ENCODE assay signal across 9 cellular contexts in the genomic region with DNA sequence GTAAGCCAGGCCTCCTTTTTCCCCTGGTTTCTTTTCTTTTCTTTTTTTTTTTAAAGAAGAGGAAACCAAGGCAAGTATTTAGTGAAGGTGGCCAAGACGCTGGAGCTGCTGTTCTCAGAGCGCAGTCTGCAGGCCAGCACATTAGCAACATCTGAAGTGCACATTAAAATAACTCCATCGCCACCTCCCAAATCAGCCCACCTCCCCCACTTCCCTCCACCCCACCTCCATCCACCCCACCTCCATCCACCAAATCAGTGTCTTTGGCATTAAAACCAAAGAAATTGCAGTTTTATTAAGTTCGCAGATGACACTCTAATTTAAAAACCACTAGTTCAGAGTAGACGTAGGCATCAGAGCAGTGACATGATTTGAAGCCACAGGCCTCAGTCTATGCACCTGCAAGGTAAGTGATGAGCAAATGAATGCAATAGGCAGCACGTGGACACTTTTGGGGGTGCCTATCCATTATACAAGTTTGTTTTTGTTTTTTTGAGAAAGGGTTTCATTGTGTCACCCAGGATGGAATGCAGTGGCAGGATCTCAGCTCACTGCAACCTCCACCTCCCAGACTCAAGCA.
A peak's percentile ranks its signal among the peaks of the same experiment; 100 is the strongest.
DNase-seq lines count a peak whose midpoint lies in the region; ATAC-seq and TF ChIP-seq lines count a peak whose summit lies in the region.
"Had no signal": no experiment of that assay in that cellular context is flagged by ENCODE, and none has a peak within 500 bp of the region (broad histone marks: within the 10 kb centered on the region; RNA-seq: fewer than 3 reads in every experiment).

No MANE protein-coding gene starts in this region.

- H4K20me1 ChIP-seq in KMS-11 (ENCODE audit: insufficient read depth) (no peaks in the 10 kb centered on the region), H9 (ENCODE audit: control insufficient read depth, insufficient read depth, insufficient read length) (no peaks in the 10 kb centered on the region)

- H3K27ac ChIP-seq in CD8-positive, alpha-beta memory T cell (ENCODE audit: low read depth, low read length): no peak overlapping the region
- peak overlapping the region; percentile 64 for H3K27ac ChIP-seq in KMS-11
- H3K27ac ChIP-seq in psoas muscle: no peak overlapping the region
- H3K27ac ChIP-seq in H9 (ENCODE audit: insufficient read length, low read depth, low read length): no peak overlapping the region

- no peak overlapping the region for H4K5ac ChIP-seq in H9 (ENCODE audit: insufficient read length, low read depth, low read length)

- POLR2A ChIA-PET in CD8-positive, alpha-beta memory T cell (lab: Charles Lee): interaction anchor here (0.6 to 1.0 kb wide), 4 partner anchors 10 to 353 kb away, joined by 3 to 5 read pairs (median 4); no protein-coding TSS in a partner anchor

- no peaks in the 10 kb centered on the region for H3K36me3 Mint-ChIP-seq in CD8-positive, alpha-beta memory T cell
- H3K36me3 Mint-ChIP-seq in H9 (ENCODE audit: insufficient read depth in 1 of 3, low read depth in 3 of 3): no peaks in the 10 kb centered on the region
- peaks cover 6% of the 10 kb centered on the region for H3K36me3 Mint-ChIP-seq in stimulated activated effector memory CD8-positive, alpha-beta T cell treated with anti-CD3 and anti-CD28 coated beads, Interleukin-12 subunit alpha, Interleukin-12 subunit beta, amount 100 ng/mL, for 72 hours
- H3K36me3 Mint-ChIP-seq: brain had no signal

- TF ChIP-seq CTCF in KMS-11 (conservative IDR thresholded peaks at IDR 0.05; ENCODE audit: low read depth, low read length) (no peak), psoas muscle (IDR thresholded peaks at IDR 0.05) (no peak), H9 (conservative IDR thresholded peaks at IDR 0.05) (no peak)

- H3K4me3 ChIP-seq in CD8-positive, alpha-beta memory T cell (ENCODE audit: low read length): no peak overlapping the region
- H3K4me3 ChIP-seq in KMS-11 (IDR thresholded peaks at IDR 0.05; ENCODE audit: insufficient read depth, low read depth, low read length) (no peak overlapping the region), psoas muscle (peak overlapping the region; percentile 50)

- no peaks in the 10 kb centered on the region for H3K79me2 ChIP-seq in KMS-11 (ENCODE audit: insufficient read depth, low read depth)
- H3K79me2 ChIP-seq in H9 (ENCODE audit: insufficient read depth, low read length): no peaks in the 10 kb centered on the region

- intact Hi-C loops in psoas muscle (cut with DNase I): no loop called here

- H3K79me1 ChIP-seq in H9 (ENCODE audit: insufficient read depth, low read depth, low read length, poor library complexity, severe bottlenecking): no peaks in the 10 kb centered on the region

- peak overlapping the region; percentile 82 for H3K4me2 ChIP-seq in KMS-11
- H3K4me2 ChIP-seq in H9 (ENCODE audit: insufficient read depth, insufficient read length, low read length): no peak overlapping the region

- peak in 1 of 4 donors; percentile 43 for ATAC-seq in psoas muscle
- no peak for ATAC-seq in stimulated activated effector memory CD8-positive, alpha-beta T cell treated with anti-CD3 and anti-CD28 coated beads, Interleukin-12 subunit alpha, Interleukin-12 subunit beta, amount 100 ng/mL, for 72 hours
- no peak for ATAC-seq in GM18511 (IDR thresholded peaks at IDR 0.05; ENCODE audit: unreplicated experiment)

- H4K8ac ChIP-seq in H9 (replicated peaks; ENCODE audit: insufficient read length, low read depth, low read length): no peak overlapping the region

- H2AK5ac ChIP-seq in H9 (ENCODE audit: insufficient read length, low read length): no peak overlapping the region

- H2BK5ac ChIP-seq in H9 (ENCODE audit: insufficient read length, low read length): no peak overlapping the region

- H3K56ac ChIP-seq in H9 (ENCODE audit: insufficient read length, low read depth, low read length): no peak overlapping the region

- no peak overlapping the region for H4K91ac ChIP-seq in H9 (ENCODE audit: insufficient read length, low read depth, low read length)

- CTCF ChIA-PET in CD8-positive, alpha-beta memory T cell (lab: Charles Lee): interaction anchor here (1.8 to 9.9 kb wide), 3 partner anchors 11 to 337 kb away, joined by 6 to 89 read pairs (median 76); a partner anchor contains a TSS

- H3K18ac ChIP-seq in H9 (ENCODE audit: insufficient read length, low read depth, low read length): no peak overlapping the region

- no peaks in the 10 kb centered on the region for H3K9me3 Mint-ChIP-seq in CD8-positive, alpha-beta memory T cell
- H3K9me3 Mint-ChIP-seq in H9: no peaks in the 10 kb centered on the region
- H3K9me3 Mint-ChIP-seq in stimulated activated effector memory CD8-positive, alpha-beta T cell treated with anti-CD3 and anti-CD28 coated beads, Interleukin-12 subunit alpha, Interleukin-12 subunit beta, amount 100 ng/mL, for 72 hours: no peaks in the 10 kb centered on the region
- H3K9me3 Mint-ChIP-seq: brain had no signal

- 54 to 82% (median 62%) methylated on average over 6 of the region's 6 CpGs for WGBS in psoas muscle, 3 donors
- no CpG with 5 or more reads among the region's 6 CpGs for WGBS in H9 (ENCODE audit: extremely low coverage, insufficient read length, low lambda C conversion rate)

- no peaks in the 10 kb centered on the region for H3K27me3 Mint-ChIP-seq in CD8-positive, alpha-beta memory T cell
- H3K27me3 Mint-ChIP-seq in H9 (ENCODE audit: low read depth): no peaks in the 10 kb centered on the region; the same call in 1 of the 2 replicates

- no peak overlapping the region for H3K14ac ChIP-seq in H9 (ENCODE audit: insufficient read depth, low read length)

- H2BK20ac ChIP-seq in H9 (ENCODE audit: low read depth, low read length, poor library complexity, severe bottlenecking): no peak overlapping the region

- DNase-seq in CD8-positive, alpha-beta memory T cell: peak in 2 of 5 donors; percentile 58 to 78
- DNase-seq in ecto neural progenitor cell (ENCODE audit: low spot score): peak; percentile 4
- DNase-seq in psoas muscle: no peak
- DNase-seq in H9: no peak
- no peak for DNase-seq in stimulated activated effector memory CD8-positive, alpha-beta T cell treated with anti-CD3 and anti-CD28 coated beads, Interleukin-12 subunit alpha, Interleukin-12 subunit beta, amount 100 ng/mL, for 72 hours (ENCODE audit: low spot score in 2 of 2)
- no peak for DNase-seq in T-helper 9 cell

- no peaks in the 10 kb centered on the region for H3K9me3 ChIP-seq in CD8-positive, alpha-beta memory T cell (ENCODE audit: low read length)
- H3K9me3 ChIP-seq in psoas muscle: no peaks in the 10 kb centered on the region
- H3K9me3 ChIP-seq in H9 (ENCODE audit: control insufficient read depth, low read depth, low read length): no peaks in the 10 kb centered on the region

- no peak overlapping the region for H2BK12ac ChIP-seq in H9 (ENCODE audit: insufficient read length, low read depth, low read length)

- H3K9ac ChIP-seq in KMS-11: 0 out of 2 replicates have a peak overlapping the region, but pooled peaks have one; percentile 19
- no peak overlapping the region for H3K9ac ChIP-seq in H9 (ENCODE audit: extremely low read depth, insufficient read length, low read length)

- H3K4me1 Mint-ChIP-seq in CD8-positive, alpha-beta memory T cell: peaks cover 0 to 4% (median 1%) of the 10 kb centered on the region in 3 donors
- peaks cover 0 to 5% of the 10 kb centered on the region in 2 experiments; a peak in 1 of 4 replicates for H3K4me1 Mint-ChIP-seq in H9
- H3K4me1 Mint-ChIP-seq in stimulated activated effector memory CD8-positive, alpha-beta T cell treated with anti-CD3 and anti-CD28 coated beads, Interleukin-12 subunit alpha, Interleukin-12 subunit beta, amount 100 ng/mL, for 72 hours: no peaks in the 10 kb centered on the region
- H3K4me1 Mint-ChIP-seq: brain had no signal

- no peaks in the 10 kb centered on the region for H3K23me2 ChIP-seq in H9 (ENCODE audit: insufficient read length, low read depth, low read length, poor library complexity, severe bottlenecking)

- no peaks in the 10 kb centered on the region for H3K36me3 ChIP-seq in CD8-positive, alpha-beta memory T cell (ENCODE audit: insufficient read depth, low read length)
- no peaks in the 10 kb centered on the region for H3K36me3 ChIP-seq in KMS-11 (ENCODE audit: insufficient read depth)
- H3K36me3 ChIP-seq in psoas muscle (ENCODE audit: insufficient read depth in 1 of 2, low read depth in 1 of 2): no peaks in the 10 kb centered on the region

- H3K4ac ChIP-seq in H9 (ENCODE audit: low read depth, low read length): no peak overlapping the region

- H3K23ac ChIP-seq in H9 (ENCODE audit: insufficient read length, low read depth, low read length): no peak overlapping the region

- H2AFZ ChIP-seq in KMS-11 (ENCODE audit: low read depth) (peak overlapping the region; percentile 9; the same call in 1 of the 2 replicates), H9 (ENCODE audit: low read length) (no peak overlapping the region)

- peaks cover 61% of the 10 kb centered on the region for H3K4me1 ChIP-seq in CD8-positive, alpha-beta memory T cell (ENCODE audit: insufficient read depth, low read length)
- H3K4me1 ChIP-seq in KMS-11 (ENCODE audit: low read depth, poor library complexity, severe bottlenecking) (peaks cover 64% of the 10 kb centered on the region), psoas muscle (peaks cover 3% of the 10 kb centered on the region), H9 (ENCODE audit: insufficient read depth, low read length) (no peaks in the 10 kb centered on the region)

- no peak overlapping the region for H2BK120ac ChIP-seq in H9 (ENCODE audit: low read depth, low read length, poor library complexity, severe bottlenecking)

- no peak overlapping the region for H3T11ph ChIP-seq in H9 (ENCODE audit: low read length)

- no peak overlapping the region for H2BK15ac ChIP-seq in H9 (ENCODE audit: low read depth, low read length)

- H3K4me3 Mint-ChIP-seq in CD8-positive, alpha-beta memory T cell: peak overlapping the region in 4 of 7 donors; percentile 24 to 89 (median 58)
- H3K4me3 Mint-ChIP-seq in H9: no peak overlapping the region
- H3K4me3 Mint-ChIP-seq in stimulated activated effector memory CD8-positive, alpha-beta T cell treated with anti-CD3 and anti-CD28 coated beads, Interleukin-12 subunit alpha, Interleukin-12 subunit beta, amount 100 ng/mL, for 72 hours: no peak overlapping the region
- H3K4me3 Mint-ChIP-seq: brain had no signal

- H3K27me3 ChIP-seq in CD8-positive, alpha-beta memory T cell (ENCODE audit: insufficient read depth, low read length, poor library complexity, severe bottlenecking): no peaks in the 10 kb centered on the region
- H3K27me3 ChIP-seq in KMS-11 (ENCODE audit: insufficient read depth, low read depth) (no peaks in the 10 kb centered on the region), psoas muscle (ENCODE audit: insufficient read depth in 3 of 3, low read length in 2 of 3) (no peaks in the 10 kb centered on the region), H9 (ENCODE audit: insufficient read depth, low read length) (no peaks in the 10 kb centered on the region; the same call in 1 of the 2 replicates)

- peak overlapping the region in 1 of 8 donors; percentile 85 for H3K27ac Mint-ChIP-seq in CD8-positive, alpha-beta memory T cell
- H3K27ac Mint-ChIP-seq in H9: no peak overlapping the region
- H3K27ac Mint-ChIP-seq in stimulated activated effector memory CD8-positive, alpha-beta T cell treated with anti-CD3 and anti-CD28 coated beads, Interleukin-12 subunit alpha, Interleukin-12 subunit beta, amount 100 ng/mL, for 72 hours: no peak overlapping the region
- H3K27ac Mint-ChIP-seq: brain had no signal

Comparison
In these comparisons a context has a peak if more than half of its experiments do, and no peak if none do; other contexts are left out.
1. H3K4me3 Mint-ChIP-seq: peak in CD8-positive, alpha-beta memory T cell (4 of 7); none in H9 (0 of 2) and stimulated activated effector memory CD8-positive, alpha-beta T cell treated with anti-CD3 and anti-CD28 coated beads, Interleukin-12 subunit alpha, Interleukin-12 subunit beta, amount 100 ng/mL, for 72 hours (single experiment).